9 cellular contexts compared by ENCODE assay signal in the genomic region with DNA sequence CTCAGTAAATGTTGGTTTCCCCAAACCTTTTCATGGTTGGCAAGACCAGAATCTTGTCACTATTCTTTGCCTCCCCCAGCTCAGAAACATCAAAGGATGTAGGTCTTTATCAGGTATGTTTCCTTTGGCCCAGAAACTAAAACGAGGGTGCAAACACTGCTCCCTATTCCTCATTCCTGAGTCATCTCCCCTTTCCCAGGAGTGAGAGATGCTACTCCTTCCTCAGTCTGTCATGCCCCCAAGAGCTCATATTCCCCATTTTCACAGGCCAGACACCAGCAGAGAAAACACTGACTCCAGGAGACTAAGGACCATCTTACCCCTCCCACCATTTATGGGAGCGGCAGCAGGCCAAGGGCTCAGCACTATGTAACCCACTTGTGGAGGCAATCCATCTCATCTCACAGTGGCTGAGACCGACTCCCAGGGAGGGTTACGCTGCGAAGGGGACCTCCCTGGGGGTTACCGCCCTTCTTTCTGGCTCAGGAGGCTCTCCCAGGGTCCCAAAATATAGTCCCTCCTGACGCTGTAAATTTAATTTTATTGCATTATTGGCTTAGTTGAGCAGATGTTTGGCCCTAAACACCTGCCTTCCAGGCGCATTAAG. TPM values are rescaled to one million over a fixed set of nuclear protein-coding genes. Genes with fewer than 3 reads are reported as not detected.
DNase-seq lines count a peak whose midpoint lies in the region; ATAC-seq and TF ChIP-seq lines count a peak whose summit lies in the region.
"Had no signal": no experiment of that assay in that cellular context is flagged by ENCODE, and none has a peak within 500 bp of the region (broad histone marks: within the 10 kb centered on the region; RNA-seq: fewer than 3 reads in every experiment).

No MANE protein-coding gene starts in this region.

- H3K4me2 ChIP-seq in PC-3 (ENCODE audit: low read length), result peak overlapping the region; percentile 88

- H3K27ac ChIP-seq in PC-3 (ENCODE audit: low read length) (no peak overlapping the region), lower lobe of right lung (no peak overlapping the region)

- peak overlapping the region; percentile 99 for H3K9ac ChIP-seq in PC-3 (ENCODE audit: low read length)

- no TSS peak for BruUV-seq in PC-3 (replicated peaks; lab: Mats Ljungman, UMichigan)

- H3K9me3 ChIP-seq in PC-3 (ENCODE audit: low read length) (no peaks in the 10 kb centered on the region), lower lobe of right lung (no peaks in the 10 kb centered on the region)

- peak; percentile 44 for DNase-seq in PC-3
- DNase-seq in endothelial cell (ENCODE audit: low spot score), result no peak
- DNase-seq in retinal pigment epithelial cell (ENCODE audit: low read depth), result no peak
- DNase-seq in RPMI8226, result no peak
- DNase-seq in NCI-H69 (lab: John Stamatoyannopoulos, UW), result no peak
- no peak for DNase-seq in lower lobe of right lung
- DNase-seq: activated CD4-positive, alpha-beta T cell treated with anti-CD3 and anti-CD28 coated beads, Interleukin-2, amount 50 U/mL, for 48 hours had no signal

- no peaks in the 10 kb centered on the region for H3K9me3 Mint-ChIP-seq in endothelial cell (ENCODE audit: unreplicated experiment)

- H3K27ac Mint-ChIP-seq in endothelial cell (ENCODE audit: unreplicated experiment), result no peak overlapping the region

- CTCF ChIA-PET in PC-3 (lab: Charles Lee), result interaction anchor here (0.8 kb wide), 2 partner anchors 11 to 246 kb away, joined by 3 to 4 read pairs; partner anchors contain the start of gene TIMM22

- no peaks in the 10 kb centered on the region for H3K9me2 ChIP-seq in PC-3 (replicated peaks; ENCODE audit: low read length)

- peak overlapping the region; percentile 93 for H3K4me3 ChIP-seq in GM12875 (ENCODE audit: low read depth, low read length)
- peak overlapping the region; percentile 70 for H3K4me3 ChIP-seq in PC-3 (ENCODE audit: low read length)
- peak overlapping the region; percentile 71 for H3K4me3 ChIP-seq in retinal pigment epithelial cell (ENCODE audit: low read length)
- no peak overlapping the region for H3K4me3 ChIP-seq in lower lobe of right lung

- peaks cover 16% of the 10 kb centered on the region for H3K4me1 Mint-ChIP-seq in endothelial cell (ENCODE audit: unreplicated experiment)

- H3K4me3 Mint-ChIP-seq in endothelial cell (ENCODE audit: unreplicated experiment), result peak overlapping the region; percentile 95

- peaks cover 13% of the 10 kb centered on the region for H4K20me1 ChIP-seq in PC-3 (ENCODE audit: low read length)

- peaks cover 15% of the 10 kb centered on the region for H3K27me3 Mint-ChIP-seq in endothelial cell (ENCODE audit: unreplicated experiment)

- POLR2A ChIA-PET in PC-3 (lab: Charles Lee; ENCODE audit: unreplicated experiment), result interaction anchor here (0.6 kb wide), 1 partner anchor 45 kb away, joined by 5 read pairs; no protein-coding TSS in a partner anchor

- H2AFZ ChIP-seq in PC-3 (ENCODE audit: low read length), result no peak overlapping the region

- H3K4me1 ChIP-seq in PC-3 (ENCODE audit: insufficient read depth, low read length), result peaks cover 19% of the 10 kb centered on the region
- H3K4me1 ChIP-seq in lower lobe of right lung, result peaks cover 15% of the 10 kb centered on the region

- H3K27me3 ChIP-seq in PC-3 (ENCODE audit: low read length) (no peaks in the 10 kb centered on the region), lower lobe of right lung (ENCODE audit: low read depth) (no peaks in the 10 kb centered on the region)

- H3K36me3 ChIP-seq in PC-3 (ENCODE audit: low read depth, low read length) (peaks cover 12% of the 10 kb centered on the region), lower lobe of right lung (peaks cover 28% of the 10 kb centered on the region)

- no peak for TF ChIP-seq CTCF in GM12875 (IDR thresholded peaks at IDR 0.05; ENCODE audit: borderline replicate concordance, insufficient read depth, low read depth, low read length)
- no peak for TF ChIP-seq CTCF in PC-3 (conservative IDR thresholded peaks at IDR 0.05; ENCODE audit: low read depth, low read length)
- TF ChIP-seq CTCF in endothelial cell (IDR thresholded peaks at IDR 0.05; ENCODE audit: unreplicated experiment), result no peak
- TF ChIP-seq CTCF in retinal pigment epithelial cell (conservative IDR thresholded peaks at IDR 0.05; ENCODE audit: low read depth, low read length), result no peak
- TF ChIP-seq CTCF in lower lobe of right lung (IDR thresholded peaks at IDR 0.05), result no peak

- H3K36me3 Mint-ChIP-seq in endothelial cell (ENCODE audit: low read depth, unreplicated experiment), result peaks cover 43% of the 10 kb centered on the region

- intact Hi-C loops in PC-3 (cut with micrococcal nuclease), result no loop called here
- intact Hi-C loops in lower lobe of right lung (cut with DNase I), result no loop called here

- peaks cover 61% of the 10 kb centered on the region for H3K79me2 ChIP-seq in PC-3 (ENCODE audit: low read length)

- H3F3A ChIP-seq in PC-3 (ENCODE audit: low read length, unreplicated experiment), result no peaks in the 10 kb centered on the region

- peak; percentile 30 for ATAC-seq in PC-3
- ATAC-seq in HG02981 (IDR thresholded peaks at IDR 0.05; ENCODE audit: unreplicated experiment), result no peak
- ATAC-seq in lower lobe of right lung, result no peak

RNA-seq across cellular contexts. Expression of gene GEMIN4, which starts 1.5 kb away (rescaled TPM):
- total RNA-seq in PC-3 (2014; rRNA removed) (24.6 and 25.0 TPM in 2 replicates), endothelial cell (ENCODE audit: unreplicated experiment) (17.7 TPM), lower lobe of right lung (21.5 TPM)

RNA-seq across cellular contexts. Expression of gene TLCD3A, which starts 18.1 kb away (rescaled TPM):
- total RNA-seq in PC-3 (2014; rRNA removed), result 10.0 and 13.9 TPM in 2 replicates
- 24.6 TPM for total RNA-seq in endothelial cell (ENCODE audit: unreplicated experiment)
- 8.9 TPM for total RNA-seq in lower lobe of right lung

RNA-seq across cellular contexts. Expression of gene GLOD4, which starts 31.5 kb away (rescaled TPM):
- total RNA-seq in PC-3 (2014; rRNA removed), result 33.8 and 40.6 TPM in 2 replicates
- 93.9 TPM for total RNA-seq in endothelial cell (ENCODE audit: unreplicated experiment)
- 63.2 TPM for total RNA-seq in lower lobe of right lung

RNA-seq across cellular contexts. Expression of gene MRM3, which starts 31.6 kb away (rescaled TPM):
- total RNA-seq in PC-3 (2014; rRNA removed), result 32.1 and 40.4 TPM in 2 replicates
- 15.9 TPM for total RNA-seq in endothelial cell (ENCODE audit: unreplicated experiment)
- total RNA-seq in lower lobe of right lung, result 12.3 TPM

RNA-seq across cellular contexts. Expression of gene VPS53, which starts 35.9 kb away (rescaled TPM):
- total RNA-seq in PC-3 (2014; rRNA removed) (14.5 and 21.9 TPM in 2 replicates), endothelial cell (ENCODE audit: unreplicated experiment) (60.0 TPM), lower lobe of right lung (83.4 TPM)
